In the genomic region with DNA sequence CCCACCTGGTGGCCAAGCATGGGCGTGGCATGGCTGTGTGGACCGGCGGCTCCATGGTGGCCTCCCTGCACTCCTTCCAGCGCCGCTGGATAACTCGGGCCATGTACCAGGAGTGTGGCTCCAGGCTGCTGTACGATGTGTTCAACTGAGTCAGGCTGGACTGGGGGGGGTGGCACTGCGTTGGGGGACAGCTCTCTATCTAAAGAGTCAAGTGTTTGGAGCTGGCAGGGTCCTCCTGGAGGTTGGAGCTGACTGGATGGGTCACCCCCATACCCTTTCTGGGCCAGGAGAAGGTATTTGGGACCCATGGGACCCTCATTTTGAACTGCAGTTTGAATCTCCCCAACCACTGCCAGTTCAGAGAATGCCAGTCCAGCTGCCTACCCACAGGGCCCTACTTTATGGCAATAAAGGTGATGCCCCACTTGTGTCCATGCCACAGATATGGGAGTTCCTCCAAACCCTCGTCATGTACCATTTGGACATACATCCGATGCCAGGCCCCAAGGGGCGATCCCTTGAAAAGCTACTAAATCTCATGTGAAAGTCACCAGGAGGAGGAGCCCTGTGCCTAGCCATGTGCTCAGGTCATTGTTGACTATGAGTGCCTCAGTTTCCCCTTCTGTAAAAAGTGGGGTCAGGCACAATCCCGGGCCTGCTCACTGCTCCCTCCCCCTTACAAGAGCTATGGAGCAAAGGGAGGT, we compare ENCODE assay signal across 7 cellular contexts. TPM values are rescaled to one million over a fixed set of nuclear protein-coding genes. Genes with fewer than 3 reads are reported as not detected.
DNase-seq lines count a peak whose midpoint lies in the region; ATAC-seq and TF ChIP-seq lines count a peak whose summit lies in the region.

No MANE protein-coding gene starts in this region.

- TF ChIP-seq CTCF in fibroblast of pulmonary artery (IDR thresholded peaks at IDR 0.05; ENCODE audit: low read length, missing control alignments), result peak; percentile 81
- peak; percentile 78 to 99 (median 92) for TF ChIP-seq CTCF in prostate gland (IDR thresholded peaks at IDR 0.05)
- peak in 2 of 3 experiments; percentile 96 to 98 for TF ChIP-seq CTCF in vagina (IDR thresholded peaks at IDR 0.05)

- CTCF ChIA-PET in activated CD4-positive, alpha-beta memory T cell treated with anti-CD3 and anti-CD28 coated beads for 36 hours (lab: Charles Lee), result interaction anchor here (0.6 to 5.5 kb wide), 39 partner anchors 9 to 376 kb away, joined by 3 to 55 read pairs (median 6); a partner anchor contains a TSS

- H3K4me3 ChIP-seq in fibroblast of pulmonary artery (replicated peaks; ENCODE audit: low read depth, low read length) (peak overlapping the region; percentile 56), prostate gland (peak overlapping the region; percentile 51 to 53), vagina (peak overlapping the region; percentile 66 to 68)

- H3K4me1 ChIP-seq in prostate gland (replicated peaks), result peaks cover 13% of the 10 kb centered on the region
- H3K4me1 ChIP-seq in vagina, result peaks cover 51% of the 10 kb centered on the region

- POLR2A ChIA-PET in activated CD4-positive, alpha-beta memory T cell treated with anti-CD3 and anti-CD28 coated beads for 36 hours (lab: Charles Lee), result interaction anchor here (0.6 to 3.0 kb wide), 11 partner anchors 11 to 325 kb away, joined by 3 to 21 read pairs (median 6); a partner anchor contains a TSS

- H3K4me3 Mint-ChIP-seq in activated CD4-positive, alpha-beta memory T cell treated with anti-CD3 and anti-CD28 coated beads for 36 hours, result peak overlapping the region; percentile 78

- H3K4me1 Mint-ChIP-seq in activated CD4-positive, alpha-beta memory T cell treated with anti-CD3 and anti-CD28 coated beads for 36 hours (ENCODE audit: low read depth), result peaks cover 37% of the 10 kb centered on the region

- H3K36me3 ChIP-seq in prostate gland (no peaks in the 10 kb centered on the region), vagina (no peaks in the 10 kb centered on the region)

- peak overlapping the region; percentile 33 for H3K27ac Mint-ChIP-seq in activated CD4-positive, alpha-beta memory T cell treated with anti-CD3 and anti-CD28 coated beads for 36 hours

- H3K27ac ChIP-seq in prostate gland (peak overlapping the region; percentile 90 to 91), vagina (peak overlapping the region; percentile 91)

- WGBS in prostate gland, result 34% methylated on average over 11 of the region's 12 CpGs

- no peaks in the 10 kb centered on the region for H3K9me3 Mint-ChIP-seq in activated CD4-positive, alpha-beta memory T cell treated with anti-CD3 and anti-CD28 coated beads for 36 hours

- no peaks in the 10 kb centered on the region for H3K36me3 Mint-ChIP-seq in activated CD4-positive, alpha-beta memory T cell treated with anti-CD3 and anti-CD28 coated beads for 36 hours

- intact Hi-C loops in activated CD4-positive, alpha-beta memory T cell treated with anti-CD3 and anti-CD28 coated beads for 36 hours (cut with micrococcal nuclease), result loop anchor here (1.0 to 5.0 kb wide), 3 partner anchors 211 to 266 kb away; a partner anchor contains a TSS
- intact Hi-C loops in prostate gland (cut with DNase I) (loop anchor here (5.0 kb wide), 1 partner anchor 211 kb away; no protein-coding TSS in a partner anchor), vagina (cut with DNase I) (loop anchor here (5.0 kb wide), 1 partner anchor 211 kb away; no protein-coding TSS in a partner anchor)

- H3K27me3 ChIP-seq in prostate gland (replicated peaks; ENCODE audit: insufficient read depth) (no peaks in the 10 kb centered on the region), vagina (no peaks in the 10 kb centered on the region)

- DNase-seq in activated CD4-positive, alpha-beta memory T cell treated with anti-CD3 and anti-CD28 coated beads for 36 hours, result peak; percentile 87
- DNase-seq in fibroblast of pulmonary artery (ENCODE audit: low read depth) (no peak), prostate gland (ENCODE audit: low spot score) (no peak), vagina (ENCODE audit: extremely low spot score in 2 of 2) (no peak), GDM1 (lab: John Stamatoyannopoulos, UW) (no peak)

- H3K9me3 ChIP-seq in prostate gland (no peaks in the 10 kb centered on the region), vagina (no peaks in the 10 kb centered on the region)

- no peak for TF ChIP-seq POLR2A in prostate gland (IDR thresholded peaks at IDR 0.05)
- no peak for TF ChIP-seq POLR2A in vagina (IDR thresholded peaks at IDR 0.05)

- ATAC-seq in GM18519 (IDR thresholded peaks at IDR 0.05; ENCODE audit: low FRiP score, unreplicated experiment), result peak; percentile 28
- peak; percentile 46 for ATAC-seq in HG03432 (IDR thresholded peaks at IDR 0.05; ENCODE audit: unreplicated experiment)

- H3K27me3 Mint-ChIP-seq in activated CD4-positive, alpha-beta memory T cell treated with anti-CD3 and anti-CD28 coated beads for 36 hours, result no peaks in the 10 kb centered on the region

RNA-seq across cellular contexts. Expression of a gene that starts 1.5 kb away (rescaled TPM):
- 1 to 10 TPM; 1.8 to 2.3 TPM for total RNA-seq in activated CD4-positive, alpha-beta memory T cell treated with anti-CD3 and anti-CD28 coated beads for 36 hours
- total RNA-seq in prostate gland (1 to 10 TPM; 7.9 to 8.5 TPM), vagina (1.5 TPM)

RNA-seq across cellular contexts. Expression of a gene that starts 6.0 kb away (rescaled TPM):
- 10 to 100 TPM; 21.0 to 22.7 TPM for total RNA-seq in activated CD4-positive, alpha-beta memory T cell treated with anti-CD3 and anti-CD28 coated beads for 36 hours
- total RNA-seq in prostate gland (100 to 1,000 TPM; 142 to 156 TPM), vagina (29.2 TPM)

RNA-seq across cellular contexts. Expression of a gene that starts 6.1 kb away (rescaled TPM):
- total RNA-seq in activated CD4-positive, alpha-beta memory T cell treated with anti-CD3 and anti-CD28 coated beads for 36 hours, result under 1 TPM; 0.26 to 0.31 TPM
- under 1 TPM; 0.14 to 0.91 TPM for total RNA-seq in prostate gland
- total RNA-seq in vagina, result not detected

RNA-seq across cellular contexts. Expression of a gene that starts 17.9 kb away (rescaled TPM):
- 10 to 100 TPM; 66.8 to 67.8 TPM for total RNA-seq in activated CD4-positive, alpha-beta memory T cell treated with anti-CD3 and anti-CD28 coated beads for 36 hours
- total RNA-seq in prostate gland, result 10 to 100 TPM in 1 of 2 donors, 1 to 10 TPM in 1; 2.0 to 10.1 TPM
- total RNA-seq in vagina, result 0.49 TPM

RNA-seq across cellular contexts. Expression of a gene that starts 51.9 kb away (rescaled TPM):
- 10 to 100 TPM in 1 of 2 experiments, 1 to 10 TPM in 1; 8.7 to 11.6 TPM for total RNA-seq in activated CD4-positive, alpha-beta memory T cell treated with anti-CD3 and anti-CD28 coated beads for 36 hours
- total RNA-seq in prostate gland (10 to 100 TPM; 13.3 to 25.5 TPM), vagina (6.6 TPM)
